Comparison of ENCODE assay signal across 2 cellular contexts in the genomic region with DNA sequence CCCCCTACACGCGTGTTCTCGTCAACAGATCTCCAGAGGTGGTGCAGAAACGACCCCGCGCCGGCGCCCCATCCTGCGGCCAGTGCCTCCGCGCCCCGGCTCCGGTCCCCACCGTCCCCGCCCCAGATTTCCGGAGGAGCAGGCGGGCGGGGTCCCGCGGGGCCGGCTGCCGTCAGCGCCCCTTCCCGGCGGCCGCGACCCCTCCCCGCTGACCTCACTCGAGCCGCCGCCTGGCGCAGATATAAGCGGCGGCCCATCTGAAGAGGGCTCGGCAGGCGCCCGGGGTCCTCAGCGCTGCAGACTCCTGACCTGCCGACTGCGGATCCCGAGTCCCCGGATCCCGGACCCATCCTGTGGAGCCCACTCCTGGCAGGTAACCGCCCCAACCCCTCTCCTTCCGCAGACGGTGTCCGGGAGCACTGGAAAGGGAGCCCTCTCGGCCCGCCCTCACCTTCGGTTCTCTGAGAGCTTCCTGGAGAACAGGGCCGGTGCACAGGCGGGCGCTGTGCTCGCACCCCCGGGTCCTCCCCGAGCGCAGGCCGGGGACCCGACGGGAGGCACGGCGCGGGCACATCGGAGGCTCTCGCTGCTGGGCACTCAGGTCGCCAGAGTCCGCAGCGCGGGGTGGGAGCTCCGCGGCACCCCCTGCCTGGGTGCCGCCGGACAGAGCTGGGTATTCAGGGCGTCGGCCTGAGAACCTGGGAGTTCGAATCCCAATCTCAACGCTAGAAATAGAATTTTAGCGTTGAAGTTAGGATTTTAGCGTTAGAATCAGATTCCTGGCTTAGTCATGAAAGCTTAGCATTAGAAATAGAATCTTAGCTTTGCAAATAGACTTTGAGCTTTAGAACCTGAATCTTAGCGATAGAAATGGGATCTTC.
TF ChIP-seq lines count a peak whose summit lies in the region.

A gene with protein sequence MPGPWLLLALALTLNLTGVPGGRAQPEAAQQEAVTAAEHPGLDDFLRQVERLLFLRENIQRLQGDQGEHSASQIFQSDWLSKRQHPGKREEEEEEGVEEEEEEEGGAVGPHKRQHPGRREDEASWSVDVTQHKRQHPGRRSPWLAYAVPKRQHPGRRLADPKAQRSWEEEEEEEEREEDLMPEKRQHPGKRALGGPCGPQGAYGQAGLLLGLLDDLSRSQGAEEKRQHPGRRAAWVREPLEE (plus strand): TSS at position 270 of the 881 bp plus-strand sequence. CDS start 1,097 bp downstream, outside the sequence.

TF ChIP-seq in SK-N-SH, 30 proteins besides CTCF, POLR2A, EP300 and RAD21 (continued from another document):
- TF ChIP-seq, protein P1, sequence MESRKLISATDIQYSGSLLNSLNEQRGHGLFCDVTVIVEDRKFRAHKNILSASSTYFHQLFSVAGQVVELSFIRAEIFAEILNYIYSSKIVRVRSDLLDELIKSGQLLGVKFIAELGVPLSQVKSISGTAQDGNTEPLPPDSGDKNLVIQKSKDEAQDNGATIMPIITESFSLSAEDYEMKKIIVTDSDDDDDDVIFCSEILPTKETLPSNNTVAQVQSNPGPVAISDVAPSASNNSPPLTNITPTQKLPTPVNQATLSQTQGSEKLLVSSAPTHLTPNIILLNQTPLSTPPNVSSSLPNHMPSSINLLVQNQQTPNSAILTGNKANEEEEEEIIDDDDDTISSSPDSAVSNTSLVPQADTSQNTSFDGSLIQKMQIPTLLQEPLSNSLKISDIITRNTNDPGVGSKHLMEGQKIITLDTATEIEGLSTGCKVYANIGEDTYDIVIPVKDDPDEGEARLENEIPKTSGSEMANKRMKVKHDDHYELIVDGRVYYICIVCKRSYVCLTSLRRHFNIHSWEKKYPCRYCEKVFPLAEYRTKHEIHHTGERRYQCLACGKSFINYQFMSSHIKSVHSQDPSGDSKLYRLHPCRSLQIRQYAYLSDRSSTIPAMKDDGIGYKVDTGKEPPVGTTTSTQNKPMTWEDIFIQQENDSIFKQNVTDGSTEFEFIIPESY (IDR thresholded peaks at IDR 0.05; ENCODE audit: borderline replicate concordance, low read depth) = no peak
- TF ChIP-seq GATA2 (CRISPR knock-in tag; IDR thresholded peaks at IDR 0.05) = no peak
- TF ChIP-seq RFX5 (IDR thresholded peaks at IDR 0.05; ENCODE audit: low read length) = no peak
- TF ChIP-seq, protein P2, sequence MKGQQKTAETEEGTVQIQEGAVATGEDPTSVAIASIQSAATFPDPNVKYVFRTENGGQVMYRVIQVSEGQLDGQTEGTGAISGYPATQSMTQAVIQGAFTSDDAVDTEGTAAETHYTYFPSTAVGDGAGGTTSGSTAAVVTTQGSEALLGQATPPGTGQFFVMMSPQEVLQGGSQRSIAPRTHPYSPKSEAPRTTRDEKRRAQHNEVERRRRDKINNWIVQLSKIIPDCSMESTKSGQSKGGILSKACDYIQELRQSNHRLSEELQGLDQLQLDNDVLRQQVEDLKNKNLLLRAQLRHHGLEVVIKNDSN (IDR thresholded peaks at IDR 0.05; ENCODE audit: borderline replicate concordance, low read depth) = no peak
- TF ChIP-seq GABPA (IDR thresholded peaks at IDR 0.05; ENCODE audit: low read depth) = no peak
- TF ChIP-seq, protein P3, sequence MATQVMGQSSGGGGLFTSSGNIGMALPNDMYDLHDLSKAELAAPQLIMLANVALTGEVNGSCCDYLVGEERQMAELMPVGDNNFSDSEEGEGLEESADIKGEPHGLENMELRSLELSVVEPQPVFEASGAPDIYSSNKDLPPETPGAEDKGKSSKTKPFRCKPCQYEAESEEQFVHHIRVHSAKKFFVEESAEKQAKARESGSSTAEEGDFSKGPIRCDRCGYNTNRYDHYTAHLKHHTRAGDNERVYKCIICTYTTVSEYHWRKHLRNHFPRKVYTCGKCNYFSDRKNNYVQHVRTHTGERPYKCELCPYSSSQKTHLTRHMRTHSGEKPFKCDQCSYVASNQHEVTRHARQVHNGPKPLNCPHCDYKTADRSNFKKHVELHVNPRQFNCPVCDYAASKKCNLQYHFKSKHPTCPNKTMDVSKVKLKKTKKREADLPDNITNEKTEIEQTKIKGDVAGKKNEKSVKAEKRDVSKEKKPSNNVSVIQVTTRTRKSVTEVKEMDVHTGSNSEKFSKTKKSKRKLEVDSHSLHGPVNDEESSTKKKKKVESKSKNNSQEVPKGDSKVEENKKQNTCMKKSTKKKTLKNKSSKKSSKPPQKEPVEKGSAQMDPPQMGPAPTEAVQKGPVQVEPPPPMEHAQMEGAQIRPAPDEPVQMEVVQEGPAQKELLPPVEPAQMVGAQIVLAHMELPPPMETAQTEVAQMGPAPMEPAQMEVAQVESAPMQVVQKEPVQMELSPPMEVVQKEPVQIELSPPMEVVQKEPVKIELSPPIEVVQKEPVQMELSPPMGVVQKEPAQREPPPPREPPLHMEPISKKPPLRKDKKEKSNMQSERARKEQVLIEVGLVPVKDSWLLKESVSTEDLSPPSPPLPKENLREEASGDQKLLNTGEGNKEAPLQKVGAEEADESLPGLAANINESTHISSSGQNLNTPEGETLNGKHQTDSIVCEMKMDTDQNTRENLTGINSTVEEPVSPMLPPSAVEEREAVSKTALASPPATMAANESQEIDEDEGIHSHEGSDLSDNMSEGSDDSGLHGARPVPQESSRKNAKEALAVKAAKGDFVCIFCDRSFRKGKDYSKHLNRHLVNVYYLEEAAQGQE (IDR thresholded peaks at IDR 0.05; ENCODE audit: low read depth, low read length) = no peak
- no peak for TF ChIP-seq FOXJ3 (CRISPR knock-in tag; IDR thresholded peaks at IDR 0.05)
- TF ChIP-seq RXRA (IDR thresholded peaks at IDR 0.05; ENCODE audit: borderline replicate concordance, low read depth) = no peak
- TF ChIP-seq ELF1 (IDR thresholded peaks at IDR 0.05) = no peak
- TF ChIP-seq, protein P4, sequence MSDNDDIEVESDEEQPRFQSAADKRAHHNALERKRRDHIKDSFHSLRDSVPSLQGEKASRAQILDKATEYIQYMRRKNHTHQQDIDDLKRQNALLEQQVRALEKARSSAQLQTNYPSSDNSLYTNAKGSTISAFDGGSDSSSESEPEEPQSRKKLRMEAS (IDR thresholded peaks at IDR 0.05; ENCODE audit: low read depth) = no peak
- no peak for TF ChIP-seq MXI1 (IDR thresholded peaks at IDR 0.05; ENCODE audit: low read depth, low read length)
- no peak for TF ChIP-seq RCOR1 (IDR thresholded peaks at IDR 0.05; ENCODE audit: low read length)

TF ChIP-seq in SK-N-SH treated with all-trans-retinoic acid at 6 μM for 48 hours, 23 proteins besides CTCF, POLR2A, EP300 and RAD21 (continued from another document):
- TF ChIP-seq, protein P5, sequence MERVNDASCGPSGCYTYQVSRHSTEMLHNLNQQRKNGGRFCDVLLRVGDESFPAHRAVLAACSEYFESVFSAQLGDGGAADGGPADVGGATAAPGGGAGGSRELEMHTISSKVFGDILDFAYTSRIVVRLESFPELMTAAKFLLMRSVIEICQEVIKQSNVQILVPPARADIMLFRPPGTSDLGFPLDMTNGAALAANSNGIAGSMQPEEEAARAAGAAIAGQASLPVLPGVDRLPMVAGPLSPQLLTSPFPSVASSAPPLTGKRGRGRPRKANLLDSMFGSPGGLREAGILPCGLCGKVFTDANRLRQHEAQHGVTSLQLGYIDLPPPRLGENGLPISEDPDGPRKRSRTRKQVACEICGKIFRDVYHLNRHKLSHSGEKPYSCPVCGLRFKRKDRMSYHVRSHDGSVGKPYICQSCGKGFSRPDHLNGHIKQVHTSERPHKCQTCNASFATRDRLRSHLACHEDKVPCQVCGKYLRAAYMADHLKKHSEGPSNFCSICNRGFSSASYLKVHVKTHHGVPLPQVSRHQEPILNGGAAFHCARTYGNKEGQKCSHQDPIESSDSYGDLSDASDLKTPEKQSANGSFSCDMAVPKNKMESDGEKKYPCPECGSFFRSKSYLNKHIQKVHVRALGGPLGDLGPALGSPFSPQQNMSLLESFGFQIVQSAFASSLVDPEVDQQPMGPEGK (CRISPR knock-in tag; IDR thresholded peaks at IDR 0.05; ENCODE audit: borderline replicate concordance) = no peak
- TF ChIP-seq SNAI2 (CRISPR knock-in tag; IDR thresholded peaks at IDR 0.05) (no peak), ZNF565 (CRISPR knock-in tag; conservative IDR thresholded peaks at IDR 0.05; ENCODE audit: low read depth) (no peak), TCF4 (CRISPR knock-in tag; IDR thresholded peaks at IDR 0.05; ENCODE audit: borderline replicate concordance) (no peak)
- TF ChIP-seq, protein P6, sequence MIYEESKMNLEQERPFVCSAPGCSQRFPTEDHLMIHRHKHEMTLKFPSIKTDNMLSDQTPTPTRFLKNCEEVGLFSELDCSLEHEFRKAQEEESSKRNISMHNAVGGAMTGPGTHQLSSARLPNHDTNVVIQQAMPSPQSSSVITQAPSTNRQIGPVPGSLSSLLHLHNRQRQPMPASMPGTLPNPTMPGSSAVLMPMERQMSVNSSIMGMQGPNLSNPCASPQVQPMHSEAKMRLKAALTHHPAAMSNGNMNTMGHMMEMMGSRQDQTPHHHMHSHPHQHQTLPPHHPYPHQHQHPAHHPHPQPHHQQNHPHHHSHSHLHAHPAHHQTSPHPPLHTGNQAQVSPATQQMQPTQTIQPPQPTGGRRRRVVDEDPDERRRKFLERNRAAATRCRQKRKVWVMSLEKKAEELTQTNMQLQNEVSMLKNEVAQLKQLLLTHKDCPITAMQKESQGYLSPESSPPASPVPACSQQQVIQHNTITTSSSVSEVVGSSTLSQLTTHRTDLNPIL (CRISPR knock-in tag; IDR thresholded peaks at IDR 0.05; ENCODE audit: low read depth) = no peak
- TF ChIP-seq, protein P7, sequence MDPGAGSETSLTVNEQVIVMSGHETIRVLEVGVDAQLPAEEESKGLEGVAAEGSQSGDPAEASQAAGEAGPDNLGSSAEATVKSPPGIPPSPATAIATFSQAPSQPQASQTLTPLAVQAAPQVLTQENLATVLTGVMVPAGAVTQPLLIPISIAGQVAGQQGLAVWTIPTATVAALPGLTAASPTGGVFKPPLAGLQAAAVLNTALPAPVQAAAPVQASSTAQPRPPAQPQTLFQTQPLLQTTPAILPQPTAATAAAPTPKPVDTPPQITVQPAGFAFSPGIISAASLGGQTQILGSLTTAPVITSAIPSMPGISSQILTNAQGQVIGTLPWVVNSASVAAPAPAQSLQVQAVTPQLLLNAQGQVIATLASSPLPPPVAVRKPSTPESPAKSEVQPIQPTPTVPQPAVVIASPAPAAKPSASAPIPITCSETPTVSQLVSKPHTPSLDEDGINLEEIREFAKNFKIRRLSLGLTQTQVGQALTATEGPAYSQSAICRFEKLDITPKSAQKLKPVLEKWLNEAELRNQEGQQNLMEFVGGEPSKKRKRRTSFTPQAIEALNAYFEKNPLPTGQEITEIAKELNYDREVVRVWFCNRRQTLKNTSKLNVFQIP (CRISPR knock-in tag; IDR thresholded peaks at IDR 0.05; ENCODE audit: borderline replicate concordance, low read depth) = no peak
